Comparison of ENCODE assay signal across 6 cellular contexts in genomic region chr1:146308892-146309291, GRCh38.
DNase-seq lines count a peak whose midpoint lies in the region; ATAC-seq lines count a peak whose summit lies in the region.
"Not testable (repeated sequence)": the region's sequence is repeated elsewhere in the genome, so short reads cannot be mapped to it uniquely, and the experiment has no call there.

No MANE protein-coding gene starts in this region.

- H3K27ac Mint-ChIP-seq in activated CD4-positive, alpha-beta memory T cell treated with anti-CD3 and anti-CD28 coated beads, Interleukin-2, amount 10 ng/mL, durations not matched to agents 7 days and 5 days; activated T-cell treated with anti-CD3 and anti-CD28 coated beads, Interleukin-2, amount 50 U/mL, for 72 hours; activated naive CD4-positive, alpha-beta T cell treated with anti-CD3 and anti-CD28 coated beads, Interleukin-2, amount 50 U/mL, for 72 hours; natural killer cell treated with Interleukin-12 subunit alpha and Interleukin-12 subunit beta and Interleukin-15 and Interleukin-18, amount 100 ng/mL, for 72 hours; stimulated activated naive CD8-positive, alpha-beta T cell treated with anti-CD3 and anti-CD28 coated beads, Interleukin-15, amount 100 ng/mL, for 72 hours: not testable (repeated sequence)

- H3K27me3 Mint-ChIP-seq in activated CD4-positive, alpha-beta memory T cell treated with anti-CD3 and anti-CD28 coated beads, Interleukin-2, amount 10 ng/mL, durations not matched to agents 7 days and 5 days; activated T-cell treated with anti-CD3 and anti-CD28 coated beads, Interleukin-2, amount 50 U/mL, for 72 hours (ENCODE audit: low read depth); natural killer cell treated with Interleukin-12 subunit alpha and Interleukin-12 subunit beta and Interleukin-15 and Interleukin-18, amount 100 ng/mL, for 72 hours; stimulated activated naive CD8-positive, alpha-beta T cell treated with anti-CD3 and anti-CD28 coated beads, Interleukin-15, amount 100 ng/mL, for 72 hours: not testable (repeated sequence)

- H3K4me3 Mint-ChIP-seq in activated CD4-positive, alpha-beta memory T cell treated with anti-CD3 and anti-CD28 coated beads, Interleukin-2, amount 10 ng/mL, durations not matched to agents 7 days and 5 days; activated T-cell treated with anti-CD3 and anti-CD28 coated beads, Interleukin-2, amount 50 U/mL, for 72 hours; natural killer cell treated with Interleukin-12 subunit alpha and Interleukin-12 subunit beta and Interleukin-15 and Interleukin-18, amount 100 ng/mL, for 72 hours; stimulated activated naive CD8-positive, alpha-beta T cell treated with anti-CD3 and anti-CD28 coated beads, Interleukin-15, amount 100 ng/mL, for 72 hours: not testable (repeated sequence)

- ATAC-seq in activated T-cell treated with anti-CD3 and anti-CD28 coated beads, Interleukin-2, amount 50 U/mL, for 72 hours (replicated peaks in 1 of 2): peak; percentile 32 to 48
- ATAC-seq in activated naive CD4-positive, alpha-beta T cell treated with anti-CD3 and anti-CD28 coated beads, Interleukin-2, amount 50 U/mL, for 72 hours: peak; percentile 34 to 65
- ATAC-seq in natural killer cell treated with Interleukin-12 subunit alpha and Interleukin-12 subunit beta and Interleukin-15 and Interleukin-18, amount 100 ng/mL, for 72 hours: peak; percentile 33 to 48
- ATAC-seq in stimulated activated naive CD8-positive, alpha-beta T cell treated with anti-CD3 and anti-CD28 coated beads, Interleukin-15, amount 100 ng/mL, for 72 hours: peak; percentile 39

- H3K4me3 ChIP-seq in MG63: not testable (repeated sequence)

- H3K9me3 ChIP-seq in MG63: not testable (repeated sequence)

- not testable (repeated sequence) for H3K9me3 Mint-ChIP-seq in activated CD4-positive, alpha-beta memory T cell treated with anti-CD3 and anti-CD28 coated beads, Interleukin-2, amount 10 ng/mL, durations not matched to agents 7 days and 5 days; activated T-cell treated with anti-CD3 and anti-CD28 coated beads, Interleukin-2, amount 50 U/mL, for 72 hours; activated naive CD4-positive, alpha-beta T cell treated with anti-CD3 and anti-CD28 coated beads, Interleukin-2, amount 50 U/mL, for 72 hours; natural killer cell treated with Interleukin-12 subunit alpha and Interleukin-12 subunit beta and Interleukin-15 and Interleukin-18, amount 100 ng/mL, for 72 hours; stimulated activated naive CD8-positive, alpha-beta T cell treated with anti-CD3 and anti-CD28 coated beads, Interleukin-15, amount 100 ng/mL, for 72 hours

- not testable (repeated sequence) for H3K4me1 Mint-ChIP-seq in activated CD4-positive, alpha-beta memory T cell treated with anti-CD3 and anti-CD28 coated beads, Interleukin-2, amount 10 ng/mL, durations not matched to agents 7 days and 5 days; activated T-cell treated with anti-CD3 and anti-CD28 coated beads, Interleukin-2, amount 50 U/mL, for 72 hours (ENCODE audit: low read depth); natural killer cell treated with Interleukin-12 subunit alpha and Interleukin-12 subunit beta and Interleukin-15 and Interleukin-18, amount 100 ng/mL, for 72 hours (ENCODE audit: low read depth in 2 of 2); stimulated activated naive CD8-positive, alpha-beta T cell treated with anti-CD3 and anti-CD28 coated beads, Interleukin-15, amount 100 ng/mL, for 72 hours

- H3K36me3 Mint-ChIP-seq in activated CD4-positive, alpha-beta memory T cell treated with anti-CD3 and anti-CD28 coated beads, Interleukin-2, amount 10 ng/mL, durations not matched to agents 7 days and 5 days (ENCODE audit: low read depth); activated T-cell treated with anti-CD3 and anti-CD28 coated beads, Interleukin-2, amount 50 U/mL, for 72 hours (ENCODE audit: insufficient read depth in 2 of 2); activated naive CD4-positive, alpha-beta T cell treated with anti-CD3 and anti-CD28 coated beads, Interleukin-2, amount 50 U/mL, for 72 hours; natural killer cell treated with Interleukin-12 subunit alpha and Interleukin-12 subunit beta and Interleukin-15 and Interleukin-18, amount 100 ng/mL, for 72 hours: not testable (repeated sequence)

- H3K27me3 ChIP-seq in MG63: not testable (repeated sequence)

- not testable (repeated sequence) for H3K36me3 ChIP-seq in MG63

- CTCF ChIA-PET in activated CD4-positive, alpha-beta memory T cell treated with anti-CD3 and anti-CD28 coated beads, Interleukin-2, amount 10 ng/mL, durations not matched to agents 7 days and 5 days (lab: Charles Lee): not testable (repeated sequence)

- POLR2A ChIA-PET in activated CD4-positive, alpha-beta memory T cell treated with anti-CD3 and anti-CD28 coated beads, Interleukin-2, amount 10 ng/mL, durations not matched to agents 7 days and 5 days (lab: Charles Lee): not testable (repeated sequence)

- DNase-seq in MG63: peak; percentile 12
- DNase-seq in activated CD4-positive, alpha-beta memory T cell treated with anti-CD3 and anti-CD28 coated beads, Interleukin-2, amount 10 ng/mL, durations not matched to agents 7 days and 5 days: peak; percentile 16
- DNase-seq in activated T-cell treated with anti-CD3 and anti-CD28 coated beads, Interleukin-2, amount 50 U/mL, for 72 hours; activated naive CD4-positive, alpha-beta T cell treated with anti-CD3 and anti-CD28 coated beads, Interleukin-2, amount 50 U/mL, for 72 hours (ENCODE audit: low spot score in 2 of 2); natural killer cell treated with Interleukin-12 subunit alpha and Interleukin-12 subunit beta and Interleukin-15 and Interleukin-18, amount 100 ng/mL, for 72 hours (ENCODE audit: low spot score); stimulated activated naive CD8-positive, alpha-beta T cell treated with anti-CD3 and anti-CD28 coated beads, Interleukin-15, amount 100 ng/mL, for 72 hours: not testable (repeated sequence)
